Comparison of ENCODE assay signal across 1 cellular context in genomic region chrX:48886586-48886985, GRCh38. TPM values are rescaled to one million over a fixed set of nuclear protein-coding genes. Genes with fewer than 3 reads are reported as not detected.
"Had no signal": no experiment of that assay in that cellular context is flagged by ENCODE, and none has a peak within 500 bp of the region (broad histone marks: within the 10 kb centered on the region; RNA-seq: fewer than 3 reads in every experiment).

No MANE protein-coding gene starts in this region.

RNA-seq across cellular contexts. Expression of gene PCSK1N, which starts 51.2 kb away (rescaled TPM):
- total RNA-seq: ascending aorta had no signal
